In genomic region chr6:68197356-68197755, GRCh38 we compare ENCODE assay signal across 14 cellular contexts.
DNase-seq lines count a peak whose midpoint lies in the region; ATAC-seq and TF ChIP-seq lines count a peak whose summit lies in the region.
"Had no signal": no experiment of that assay in that cellular context is flagged by ENCODE, and none has a peak within 500 bp of the region (broad histone marks: within the 10 kb centered on the region; RNA-seq: fewer than 3 reads in every experiment).

No MANE protein-coding gene starts in this region.

- H3K27me3 ChIP-seq in SU-DHL-6 (ENCODE audit: low read length) = no peaks in the 10 kb centered on the region
- H3K27me3 ChIP-seq: BLaER1 treated with 17β-estradiol and CSF1 and Interleukin-3, amounts not matched to agents 10 nM and 100 nM had no signal

- peak overlapping the region; percentile 41 for H3K9ac ChIP-seq in SU-DHL-6 (ENCODE audit: low read length)
- H3K9ac ChIP-seq: BLaER1 treated with 17β-estradiol and CSF1 and Interleukin-3, amounts not matched to agents 10 nM and 100 nM had no signal

- no peaks in the 10 kb centered on the region for H3K27me3 Mint-ChIP-seq in activated naive CD8-positive, alpha-beta T cell treated with anti-CD3 and anti-CD28 coated beads, Interleukin-2, amount 50 U/mL, for 24 hours
- H3K27me3 Mint-ChIP-seq: CD4-positive, CD25-positive, alpha-beta regulatory T cell had no signal

- DNase-seq in HS-5 (ENCODE audit: low read depth) = peak; percentile 32
- peak; percentile 15 for DNase-seq in astrocyte of the spinal cord (ENCODE audit: low read depth, low spot score)
- peak; percentile 17 for DNase-seq in fibroblast of pulmonary artery (ENCODE audit: low read depth)
- DNase-seq in H4 (ENCODE audit: low spot score) = no peak
- DNase-seq in midbrain (lab: John Stamatoyannopoulos, UW) = no peak
- DNase-seq in activated naive CD8-positive, alpha-beta T cell treated with anti-CD3 and anti-CD28 coated beads, Interleukin-2, amount 50 U/mL, for 24 hours = no peak
- no peak for DNase-seq in nucleus accumbens (lab: John Stamatoyannopoulos, UW)
- DNase-seq: CD4-positive, CD25-positive, alpha-beta regulatory T cell; GF-D8; HCEC 1CT; HFFc6 had no signal

- peaks cover 7% of the 10 kb centered on the region for H3K9me3 Mint-ChIP-seq in activated naive CD8-positive, alpha-beta T cell treated with anti-CD3 and anti-CD28 coated beads, Interleukin-2, amount 50 U/mL, for 24 hours

- no peaks in the 10 kb centered on the region for H4K20me1 ChIP-seq in SU-DHL-6 (ENCODE audit: low read depth, low read length)
- H4K20me1 ChIP-seq: BLaER1 treated with 17β-estradiol and CSF1 and Interleukin-3, amounts not matched to agents 10 nM and 100 nM had no signal

- H3K36me3 ChIP-seq in SU-DHL-6 (ENCODE audit: low read length) = no peaks in the 10 kb centered on the region; the same call in 1 of the 2 replicates
- H3K36me3 ChIP-seq: BLaER1 treated with 17β-estradiol and CSF1 and Interleukin-3, amounts not matched to agents 10 nM and 100 nM had no signal

- H3K4me2 ChIP-seq in SU-DHL-6 (ENCODE audit: low read depth, low read length, poor library complexity, severe bottlenecking) = no peak overlapping the region
- H3K4me2 ChIP-seq: BLaER1 treated with 17β-estradiol and CSF1 and Interleukin-3, amounts not matched to agents 10 nM and 100 nM had no signal

- TF ChIP-seq CTCF in SU-DHL-6 (IDR thresholded peaks at IDR 0.05; ENCODE audit: insufficient read depth, low read length, poor library complexity, severe bottlenecking) (no peak), astrocyte of the spinal cord (IDR thresholded peaks at IDR 0.05; ENCODE audit: low read depth, low read length) (no peak), fibroblast of pulmonary artery (IDR thresholded peaks at IDR 0.05; ENCODE audit: low read length, missing control alignments) (no peak)

- H3K4me3 Mint-ChIP-seq in activated naive CD8-positive, alpha-beta T cell treated with anti-CD3 and anti-CD28 coated beads, Interleukin-2, amount 50 U/mL, for 24 hours = no peak overlapping the region
- H3K4me3 Mint-ChIP-seq: HFFc6 had no signal

- peak overlapping the region; percentile 100 for H2AFZ ChIP-seq in SU-DHL-6 (ENCODE audit: low read depth, low read length, severe bottlenecking)

- H3K4me3 ChIP-seq in SU-DHL-6 (ENCODE audit: insufficient read depth, low read length, poor library complexity, severe bottlenecking) (no peak overlapping the region), astrocyte of the spinal cord (ENCODE audit: low read depth, low read length) (no peak overlapping the region), fibroblast of pulmonary artery (replicated peaks; ENCODE audit: low read depth, low read length) (no peak overlapping the region)
- H3K4me3 ChIP-seq: BLaER1 treated with 17β-estradiol and CSF1 and Interleukin-3, amounts not matched to agents 10 nM and 100 nM had no signal

- ATAC-seq in activated naive CD8-positive, alpha-beta T cell treated with anti-CD3 and anti-CD28 coated beads, Interleukin-2, amount 50 U/mL, for 24 hours = no peak

- H3K27ac Mint-ChIP-seq in activated naive CD8-positive, alpha-beta T cell treated with anti-CD3 and anti-CD28 coated beads, Interleukin-2, amount 50 U/mL, for 24 hours = no peak overlapping the region
- H3K27ac Mint-ChIP-seq: CD4-positive, CD25-positive, alpha-beta regulatory T cell; HFFc6 had no signal

- H3F3A ChIP-seq in SU-DHL-6 (ENCODE audit: insufficient read depth) = no peaks in the 10 kb centered on the region

- H3K4me1 Mint-ChIP-seq in activated naive CD8-positive, alpha-beta T cell treated with anti-CD3 and anti-CD28 coated beads, Interleukin-2, amount 50 U/mL, for 24 hours = no peaks in the 10 kb centered on the region
- H3K4me1 Mint-ChIP-seq: CD4-positive, CD25-positive, alpha-beta regulatory T cell had no signal

- no peak overlapping the region for H3K27ac ChIP-seq in SU-DHL-6 (ENCODE audit: low read depth, low read length)
- H3K27ac ChIP-seq: 22Rv1; BLaER1 treated with 17β-estradiol and CSF1 and Interleukin-3, amounts not matched to agents 10 nM and 100 nM had no signal

- in situ Hi-C loops in astrocyte of the spinal cord (cut with HindIII; ENCODE audit: low sequenced_read_pairs) = no loop called here

- H3K9me3 ChIP-seq in SU-DHL-6 (ENCODE audit: insufficient read depth, low read length) = 0 out of 2 replicates have a peak, but pooled peaks cover 7% of the 10 kb centered on the region

- no peaks in the 10 kb centered on the region for H3K36me3 Mint-ChIP-seq in activated naive CD8-positive, alpha-beta T cell treated with anti-CD3 and anti-CD28 coated beads, Interleukin-2, amount 50 U/mL, for 24 hours (ENCODE audit: low read depth)
- H3K36me3 Mint-ChIP-seq: CD4-positive, CD25-positive, alpha-beta regulatory T cell had no signal

- no peaks in the 10 kb centered on the region for H3K79me2 ChIP-seq in SU-DHL-6 (ENCODE audit: insufficient read depth, low read length)

- no peaks in the 10 kb centered on the region for H3K9me2 ChIP-seq in SU-DHL-6 (replicated peaks; ENCODE audit: insufficient read depth, low read length)

Comparison
In these comparisons a context has a peak if more than half of its experiments do, and no peak if none do; other contexts are left out.
1. DNase-seq: peak in HS-5 (single experiment), astrocyte of the spinal cord (single experiment) and fibroblast of pulmonary artery (single experiment); none in H4 (single experiment), midbrain (single experiment), activated naive CD8-positive, alpha-beta T cell treated with anti-CD3 and anti-CD28 coated beads, Interleukin-2, amount 50 U/mL, for 24 hours (single experiment) and nucleus accumbens (0 of 56).